10 cellular contexts compared by ENCODE assay signal in genomic region chr1:37288900-37289299, GRCh38.
A peak's percentile ranks its signal among the peaks of the same experiment; 100 is the strongest.
DNase-seq lines count a peak whose midpoint lies in the region; ATAC-seq, FAIRE-seq and TF ChIP-seq lines count a peak whose summit lies in the region.
"Had no signal": no experiment of that assay in that cellular context is flagged by ENCODE, and none has a peak within 500 bp of the region (broad histone marks: within the 10 kb centered on the region; RNA-seq: fewer than 3 reads in every experiment).

No MANE protein-coding gene starts in this region.

- no peaks in the 10 kb centered on the region for H3K9me2 ChIP-seq in OCI-LY7 (ENCODE audit: insufficient read depth, low read length)

- no TSS peak for BruUV-seq in OCI-LY7 (replicated peaks; lab: Mats Ljungman, UMichigan)

- peak overlapping the region; percentile 54; the same call in 1 of the 2 replicates for H2AFZ ChIP-seq in OCI-LY7 (ENCODE audit: low read length)

- no peaks in the 10 kb centered on the region; the same call in 1 of the 2 replicates for H3K36me3 ChIP-seq in OCI-LY7 (ENCODE audit: insufficient read depth, low read length)

- intact Hi-C loops in OCI-LY7 (cut with micrococcal nuclease; ENCODE audit: unreplicated experiment) = loop anchor here (1.0 to 10.0 kb wide), 3 partner anchors 185 to 404 kb away; partner anchors contain the start of gene ZC3H12A

- H3K4me1 ChIP-seq in OCI-LY7 (ENCODE audit: insufficient read depth, low read length, poor library complexity, severe bottlenecking) = peaks cover 61% of the 10 kb centered on the region

- POLR2A ChIA-PET in OCI-LY7 (lab: Charles Lee) = interaction anchor here (0.6 to 1.0 kb wide), 4 partner anchors 12 to 659 kb away, joined by 3 to 5 read pairs (median 4); no protein-coding TSS in a partner anchor

- peak; percentile 98 for FAIRE-seq in GM19239 (lab: Jason Lieb, UNC)
- FAIRE-seq: endometrium had no signal

- ATAC-seq in HG03025 (IDR thresholded peaks at IDR 0.05; ENCODE audit: low FRiP score, unreplicated experiment) = peak; percentile 95

- H3K9me3 ChIP-seq in OCI-LY7 (ENCODE audit: low read length) = peaks cover 22% of the 10 kb centered on the region

- H3K27ac ChIP-seq in OCI-LY7 (ENCODE audit: low read depth, low read length, poor library complexity, severe bottlenecking) = peak overlapping the region; percentile 91

- peak overlapping the region; percentile 70 for H3K4me2 ChIP-seq in OCI-LY7 (ENCODE audit: low read length)

- H3K79me2 ChIP-seq in OCI-LY7 (ENCODE audit: insufficient read depth, low read depth, low read length) = no peaks in the 10 kb centered on the region

- CTCF ChIA-PET in OCI-LY7 (lab: Charles Lee; ENCODE audit: unreplicated experiment) = interaction anchor here (0.6 kb wide), 1 partner anchor 688 kb away, joined by 3 read pairs; no protein-coding TSS in a partner anchor

- peak overlapping the region; percentile 32 for H3K4me3 ChIP-seq in OCI-LY7 (ENCODE audit: low read depth, low read length, poor library complexity, severe bottlenecking)

- H4K20me1 ChIP-seq in OCI-LY7 (ENCODE audit: insufficient read depth, low read length) = no peaks in the 10 kb centered on the region

- TF ChIP-seq CTCF in OCI-LY7 (conservative IDR thresholded peaks at IDR 0.05; ENCODE audit: low read length) = no peak

- DNase-seq in CMK (ENCODE audit: low read depth) (peak; percentile 26), GM19239 (ENCODE audit: insufficient read length, low spot score) (peak; percentile 82), OCI-LY7 (ENCODE audit: low spot score) (peak; percentile 98), D341Med (ENCODE audit: low spot score) (no peak), COLO668 (lab: John Stamatoyannopoulos, UW; ENCODE audit: unreplicated experiment) (no peak), DMS53 treated with DMSO at 0.1 percent for 48 hours (lab: John Stamatoyannopoulos, UW; ENCODE audit: unreplicated experiment) (no peak)
- DNase-seq in activated naive CD4-positive, alpha-beta T cell (lab: John Stamatoyannopoulos, UW) = no peak
- DNase-seq: activated CD4-positive, CD25-positive, alpha-beta regulatory T cell treated with anti-CD3 and anti-CD28 coated beads, Interleukin-2, amount 50 U/mL, for 72 hours had no signal

Comparison
In these comparisons a context has a peak if more than half of its experiments do, and no peak if none do; other contexts are left out.
1. DNase-seq: peak in CMK (single experiment), GM19239 (single experiment) and OCI-LY7 (single experiment); none in D341Med (single experiment), COLO668 (single experiment), activated naive CD4-positive, alpha-beta T cell (0 of 4) and DMS53 treated with DMSO at 0.1 percent for 48 hours (single experiment).